ENCODE assay signal across 10 cellular contexts in the genomic region with DNA sequence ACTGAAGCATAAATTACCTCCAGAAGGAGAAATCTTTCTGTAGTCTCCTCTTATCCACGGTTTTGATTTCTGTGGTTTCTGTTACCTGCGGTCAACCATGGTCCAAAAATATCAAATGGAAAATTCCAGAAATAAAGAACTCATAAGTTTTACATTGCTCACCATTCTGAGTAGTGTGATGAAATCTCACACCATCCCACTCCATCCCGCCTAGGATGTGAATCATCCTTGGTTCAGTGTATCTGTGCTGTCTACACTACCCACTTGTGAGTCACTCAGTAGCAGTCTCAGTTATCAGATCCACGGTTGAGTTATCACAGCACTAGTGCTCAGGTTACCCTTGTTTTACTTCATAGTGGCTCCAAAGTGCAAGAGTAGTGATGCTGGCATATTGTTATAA.
DNase-seq lines count a peak whose midpoint lies in the region; ATAC-seq and TF ChIP-seq lines count a peak whose summit lies in the region.
"Had no signal": no experiment of that assay in that cellular context is flagged by ENCODE, and none has a peak within 500 bp of the region (broad histone marks: within the 10 kb centered on the region; RNA-seq: fewer than 3 reads in every experiment).

No MANE protein-coding gene starts in this region.

- no peaks in the 10 kb centered on the region for H3K27me3 ChIP-seq in breast epithelium
- H3K27me3 ChIP-seq in RWPE2 (ENCODE audit: insufficient read depth, poor library complexity, severe bottlenecking), result no peaks in the 10 kb centered on the region
- no peaks in the 10 kb centered on the region for H3K27me3 ChIP-seq in thoracic aorta (replicated peaks; ENCODE audit: insufficient read depth)

- peak overlapping the region; percentile 80 for H3K27ac Mint-ChIP-seq in MCF 10A (ENCODE audit: low read depth, unreplicated experiment)
- H3K27ac Mint-ChIP-seq: activated naive CD8-positive, alpha-beta T cell had no signal

- H3K9me3 ChIP-seq in breast epithelium (no peaks in the 10 kb centered on the region), RWPE2 (ENCODE audit: severe bottlenecking) (no peaks in the 10 kb centered on the region), thoracic aorta (no peaks in the 10 kb centered on the region)

- no peak for TF ChIP-seq POLR2A in breast epithelium (IDR thresholded peaks at IDR 0.05)

- H3K36me3 Mint-ChIP-seq in MCF 10A (ENCODE audit: insufficient read depth, unreplicated experiment), result no peaks in the 10 kb centered on the region
- H3K36me3 Mint-ChIP-seq: activated naive CD8-positive, alpha-beta T cell had no signal

- POLR2A ChIA-PET in MCF 10A (lab: Yijun Ruan, JAX), result interaction anchor here (2.1 kb wide), 1 partner anchor 32 kb away, joined by 4 read pairs; no protein-coding TSS in a partner anchor

- H3K27ac ChIP-seq in breast epithelium, result no peak overlapping the region
- H3K27ac ChIP-seq in RWPE2 (ENCODE audit: poor library complexity, severe bottlenecking), result peak overlapping the region; percentile 72
- H3K27ac ChIP-seq in thoracic aorta, result no peak overlapping the region

- no peaks in the 10 kb centered on the region for H3K27me3 Mint-ChIP-seq in MCF 10A (ENCODE audit: insufficient read depth, unreplicated experiment)
- H3K27me3 Mint-ChIP-seq: activated naive CD8-positive, alpha-beta T cell had no signal

- H3K4me3 ChIP-seq in breast epithelium (no peak overlapping the region), RWPE2 (ENCODE audit: severe bottlenecking) (no peak overlapping the region), thoracic aorta (no peak overlapping the region)

- peaks cover 20% of the 10 kb centered on the region for H3K4me1 Mint-ChIP-seq in MCF 10A (ENCODE audit: insufficient read depth, unreplicated experiment)

- intact Hi-C loops in MCF 10A (cut with micrococcal nuclease), result loop anchor here (10.0 kb wide), 1 partner anchor 382 kb away; no protein-coding TSS in a partner anchor
- intact Hi-C loops in breast epithelium (cut with DNase I; ENCODE audit: low total_unique reads), result no loop called here
- intact Hi-C loops in left ventricle myocardium superior (cut with micrococcal nuclease), result no loop called here

- BruUV-seq in MCF 10A (replicated peaks; lab: Mats Ljungman, UMichigan), result no TSS peak

- H3K4me3 Mint-ChIP-seq in MCF 10A (ENCODE audit: unreplicated experiment), result no peak overlapping the region
- H3K4me3 Mint-ChIP-seq: activated naive CD8-positive, alpha-beta T cell had no signal

- ATAC-seq in RWPE2 (ENCODE audit: low read depth) (peak; percentile 100), left ventricle myocardium superior (peak; percentile 74), thoracic aorta (ENCODE audit: insufficient number of reproducible peaks, low FRiP score, low read depth) (peak; percentile 46), GM21619 (IDR thresholded peaks at IDR 0.05; ENCODE audit: unreplicated experiment) (no peak)

- TF ChIP-seq CTCF in MCF 10A (IDR thresholded peaks at IDR 0.05; ENCODE audit: unreplicated experiment) (no peak), breast epithelium (IDR thresholded peaks at IDR 0.05) (no peak), RWPE2 (IDR thresholded peaks at IDR 0.05; ENCODE audit: poor library complexity, severe bottlenecking) (no peak), thoracic aorta (IDR thresholded peaks at IDR 0.05) (no peak)

- peak; percentile 96 for DNase-seq in MCF 10A (ENCODE audit: unreplicated experiment)
- DNase-seq in breast epithelium (ENCODE audit: low spot score in 2 of 2), result no peak
- peak; percentile 74 for DNase-seq in RWPE2 (ENCODE audit: low spot score)
- DNase-seq in left ventricle myocardium superior, result no peak
- no peak for DNase-seq in thoracic aorta (ENCODE audit: low spot score)
- DNase-seq in NCI-H510A (lab: John Stamatoyannopoulos, UW), result no peak
- no peak for DNase-seq in NCI-H345 treated with DMSO at 0.1 percent for 48 hours (lab: John Stamatoyannopoulos, UW; ENCODE audit: unreplicated experiment)
- DNase-seq: NCI-H82 had no signal

- CTCF ChIA-PET in MCF 10A (lab: Yijun Ruan, JAX), result interaction anchor here (1.1 to 1.7 kb wide), 2 partner anchors 25 to 44 kb away, joined by 4 to 5 read pairs; no protein-coding TSS in a partner anchor

- H3K9me3 Mint-ChIP-seq in MCF 10A (ENCODE audit: unreplicated experiment), result no peaks in the 10 kb centered on the region

- H3K36me3 ChIP-seq in breast epithelium (no peaks in the 10 kb centered on the region), RWPE2 (ENCODE audit: low read depth) (no peaks in the 10 kb centered on the region), thoracic aorta (no peaks in the 10 kb centered on the region)

- peaks cover 0 to 7% of the 10 kb centered on the region in 2 donors for H3K4me1 ChIP-seq in breast epithelium
- H3K4me1 ChIP-seq in RWPE2 (ENCODE audit: insufficient read depth, poor library complexity, severe bottlenecking), result peaks cover 30% of the 10 kb centered on the region
- H3K4me1 ChIP-seq in thoracic aorta (ENCODE audit: control insufficient read depth in 1 of 2, low read depth in 2 of 2), result peaks cover 0 to 20% of the 10 kb centered on the region in 2 donors

Comparison
In these comparisons a context has a peak if more than half of its experiments do, and no peak if none do; other contexts are left out.
1. DNase-seq: peak in MCF 10A (single experiment) and RWPE2 (single experiment); none in breast epithelium (0 of 2), left ventricle myocardium superior (single experiment), thoracic aorta (single experiment), NCI-H510A (single experiment) and NCI-H345 treated with DMSO at 0.1 percent for 48 hours (single experiment).